1 cellular context compared by ENCODE assay signal in the genomic region with DNA sequence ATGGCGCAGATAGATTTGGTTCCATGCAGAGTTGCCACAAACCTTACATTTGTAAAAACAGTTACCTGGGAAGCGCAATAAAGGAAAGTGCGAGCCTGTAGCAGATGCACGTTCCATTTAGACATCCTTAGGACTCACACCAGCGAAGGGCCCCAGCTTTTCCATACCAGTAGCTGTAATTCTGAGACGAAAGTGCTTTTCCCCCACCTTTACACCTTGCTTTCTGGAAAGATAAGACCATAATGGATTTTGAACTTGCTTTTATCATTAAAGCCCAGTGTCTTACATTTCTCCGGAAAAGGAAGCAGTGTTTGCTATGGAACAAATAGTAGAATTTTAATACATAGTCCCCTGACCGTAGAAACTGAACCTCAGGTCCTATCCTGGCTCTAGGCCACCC.
TF ChIP-seq lines count a peak whose summit lies in the region.

No MANE protein-coding gene starts in this region.

TF ChIP-seq in K562, 482 proteins besides CTCF, POLR2A, EP300 and RAD21:
- TF ChIP-seq ZEB2 (IDR thresholded peaks at IDR 0.05) (0 out of 2 replicates have a peak, but pooled peaks have one; percentile 25), CBFA2T3 (IDR thresholded peaks at IDR 0.05) (peak; percentile 24; the same call in 1 of the 2 replicates), TRIM24 (IDR thresholded peaks at IDR 0.05) (no peak), BRD4 (IDR thresholded peaks at IDR 0.05) (no peak)
